In the genomic region with DNA sequence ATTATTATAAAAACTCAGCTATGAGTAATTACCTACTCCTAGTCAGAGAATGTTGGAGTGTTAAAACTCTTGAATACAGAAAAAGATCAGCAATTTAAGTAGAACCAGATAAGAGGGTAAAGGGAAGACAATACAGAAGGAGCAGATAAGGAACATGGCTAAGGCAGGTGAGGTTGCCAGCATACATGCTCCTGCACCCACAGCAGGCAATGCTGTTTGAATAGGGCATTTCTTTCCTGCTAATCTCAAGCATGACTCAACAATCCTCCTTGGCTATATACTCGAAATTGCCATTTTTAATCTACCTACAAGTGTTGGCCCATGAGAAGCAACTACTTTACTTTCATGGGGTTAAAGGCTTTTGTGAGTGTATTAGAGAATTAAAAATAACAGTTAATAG, we compare ENCODE assay signal across 22 cellular contexts.
A peak's percentile ranks its signal among the peaks of the same experiment; 100 is the strongest.
DNase-seq lines count a peak whose midpoint lies in the region; ATAC-seq and TF ChIP-seq lines count a peak whose summit lies in the region.
"Had no signal": no experiment of that assay in that cellular context is flagged by ENCODE, and none has a peak within 500 bp of the region (broad histone marks: within the 10 kb centered on the region; RNA-seq: fewer than 3 reads in every experiment).

No MANE protein-coding gene starts in this region.

- H3K4me1 ChIP-seq in endodermal cell (ENCODE audit: control insufficient read depth, insufficient read depth, low read length) (peaks cover 4% of the 10 kb centered on the region), left lung (no peaks in the 10 kb centered on the region), heart right ventricle (no peaks in the 10 kb centered on the region)

- H3K27me3 ChIP-seq in endodermal cell (ENCODE audit: control insufficient read depth, insufficient read depth, low read length, poor library complexity, severe bottlenecking) (no peaks in the 10 kb centered on the region), left lung (no peaks in the 10 kb centered on the region), heart right ventricle (no peaks in the 10 kb centered on the region)

- H3K36me3 ChIP-seq in endodermal cell (ENCODE audit: control insufficient read depth, insufficient read depth, low read length) (no peaks in the 10 kb centered on the region), left lung (no peaks in the 10 kb centered on the region), heart right ventricle (no peaks in the 10 kb centered on the region)

- no peak overlapping the region for H3K27ac Mint-ChIP-seq in Calu3 (ENCODE audit: unreplicated experiment)
- no peak overlapping the region for H3K27ac Mint-ChIP-seq in endodermal cell
- H3K27ac Mint-ChIP-seq: B cell, CD14-positive monocyte had no signal

- BruUV-seq in Calu3 (replicated peaks; lab: Mats Ljungman, UMichigan) = no TSS peak

- no peak for TF ChIP-seq POLR2A in GM18505 (IDR thresholded peaks at IDR 0.05; ENCODE audit: borderline replicate concordance, extremely low read depth, insufficient read depth, insufficient read length)

- CTCF ChIA-PET in Calu3 (lab: Charles Lee) = no interaction called here

- no peaks in the 10 kb centered on the region for H3K36me3 Mint-ChIP-seq in Calu3 (ENCODE audit: insufficient read depth, unreplicated experiment)
- H3K36me3 Mint-ChIP-seq in endodermal cell (ENCODE audit: low read depth) = no peaks in the 10 kb centered on the region
- H3K36me3 Mint-ChIP-seq: CD14-positive monocyte had no signal

- H3K27me3 Mint-ChIP-seq in Calu3 (ENCODE audit: unreplicated experiment) = no peaks in the 10 kb centered on the region
- H3K27me3 Mint-ChIP-seq in endodermal cell (ENCODE audit: insufficient read depth) = no peaks in the 10 kb centered on the region
- H3K27me3 Mint-ChIP-seq: B cell had no signal

- no peaks in the 10 kb centered on the region for H3K9me3 ChIP-seq in endodermal cell (ENCODE audit: control insufficient read depth, low read length)
- H3K9me3 ChIP-seq in left lung = no peaks in the 10 kb centered on the region
- peaks cover 0 to 2% (median 0%) of the 10 kb centered on the region in 11 donors for H3K9me3 ChIP-seq in heart right ventricle
- H3K9me3 ChIP-seq: SK-N-SH had no signal

- WGBS in endodermal cell (ENCODE audit: insufficient coverage in 1 of 2, insufficient read length in 1 of 2), 2 experiments = 25% methylated on average over 1 of the region's 1 CpG; no CpG with 5 or more reads in 1 of the 2 experiments
- 52 to 80% methylated on average over 1 of the region's 1 CpG for WGBS in heart right ventricle, 2 donors

- H3K4me3 Mint-ChIP-seq in Calu3 (ENCODE audit: low read depth, unreplicated experiment) = no peak overlapping the region
- H3K4me3 Mint-ChIP-seq in endodermal cell = no peak overlapping the region
- H3K4me3 Mint-ChIP-seq: B cell, CD14-positive monocyte had no signal

- ATAC-seq in left lung (peak; percentile 46), GM18505 (IDR thresholded peaks at IDR 0.05; ENCODE audit: unreplicated experiment) (no peak), heart right ventricle (no peak)

- TF ChIP-seq CTCF in Calu3 (IDR thresholded peaks at IDR 0.05; ENCODE audit: unreplicated experiment) (no peak), endodermal cell (conservative IDR thresholded peaks at IDR 0.05) (no peak), left lung (IDR thresholded peaks at IDR 0.05) (no peak), heart right ventricle (IDR thresholded peaks at IDR 0.05) (no peak)

- DNase-seq in Calu3 (peak; percentile 21), NCI-H226 (peak; percentile 64), endodermal cell (peak; percentile 57), left lung (no peak), NCI-H2196 (lab: John Stamatoyannopoulos, UW; ENCODE audit: unreplicated experiment) (no peak), heart right ventricle (no peak)
- DNase-seq: DMS79, H7, KG1, NCI-H1092 treated with DMSO at 0.1 percent for 48 hours, NCI-H1436 treated with DMSO at 0.1 percent for 48 hours, NCI-H2081, NCI-H2171, NCI-H446, NCI-H526, PC-9, RPMI8226, SHP77 treated with DMSO at 0.1 percent for 48 hours, SK-N-SH had no signal

- no peak overlapping the region for H3K27ac ChIP-seq in endodermal cell (ENCODE audit: low read depth, low read length)
- H3K27ac ChIP-seq in left lung = no peak overlapping the region
- H3K27ac ChIP-seq in heart right ventricle = no peak overlapping the region
- H3K27ac ChIP-seq: PC-9 had no signal

- intact Hi-C loops in Calu3 (cut with micrococcal nuclease; ENCODE audit: unreplicated experiment) = no loop called here
- intact Hi-C loops in left lung (cut with DNase I) = no loop called here
- intact Hi-C loops in heart right ventricle (cut with DNase I) = no loop called here

- H3K4me1 Mint-ChIP-seq in Calu3 (ENCODE audit: low read depth, unreplicated experiment) (peaks cover 9% of the 10 kb centered on the region), endodermal cell (peaks cover 38% of the 10 kb centered on the region)
- H3K4me1 Mint-ChIP-seq: B cell, CD14-positive monocyte had no signal

- no peaks in the 10 kb centered on the region for H3K9me3 Mint-ChIP-seq in Calu3 (ENCODE audit: low read depth, unreplicated experiment)
- no peaks in the 10 kb centered on the region for H3K9me3 Mint-ChIP-seq in endodermal cell

- peak overlapping the region; percentile 62 for H3K4me3 ChIP-seq in endodermal cell (ENCODE audit: low read length)
- H3K4me3 ChIP-seq in left lung = no peak overlapping the region
- H3K4me3 ChIP-seq in heart right ventricle = no peak overlapping the region
- H3K4me3 ChIP-seq: PC-9 had no signal

- H3K9ac ChIP-seq in endodermal cell (ENCODE audit: extremely low read depth, low read length, poor library complexity, severe bottlenecking) = no peak overlapping the region
- H3K9ac ChIP-seq: SK-N-SH had no signal

Comparison
In these comparisons a context has a peak if more than half of its experiments do, and no peak if none do; other contexts are left out.
1. DNase-seq: peak in Calu3 (single experiment), NCI-H226 (single experiment) and endodermal cell (single experiment); none in left lung (0 of 2), NCI-H2196 (single experiment) and heart right ventricle (0 of 2).